ENCODE assay signal across 11 cellular contexts in genomic region chr19:33906578-33907335, GRCh38.
A peak's percentile ranks its signal among the peaks of the same experiment; 100 is the strongest.
DNase-seq lines count a peak whose midpoint lies in the region; ATAC-seq, FAIRE-seq and TF ChIP-seq lines count a peak whose summit lies in the region.
"Had no signal": no experiment of that assay in that cellular context is flagged by ENCODE, and none has a peak within 500 bp of the region (broad histone marks: within the 10 kb centered on the region; RNA-seq: fewer than 3 reads in every experiment).

No MANE protein-coding gene starts in this region.

- H2AFZ ChIP-seq in astrocyte (ENCODE audit: low read depth, low read length) (peak overlapping the region; percentile 60), parathyroid adenoma (peak overlapping the region; percentile 88), OCI-LY7 (ENCODE audit: low read length) (no peak overlapping the region)

- H3K4me1 Mint-ChIP-seq in Caco-2 (ENCODE audit: low read depth, unreplicated experiment) (no peaks in the 10 kb centered on the region), astrocyte (ENCODE audit: low read depth, unreplicated experiment) (peaks cover 5% of the 10 kb centered on the region)

- H3K36me3 Mint-ChIP-seq in Caco-2 (ENCODE audit: insufficient read depth, unreplicated experiment) (no peaks in the 10 kb centered on the region), astrocyte (ENCODE audit: low read depth, unreplicated experiment) (peaks cover 5% of the 10 kb centered on the region)

- H3K27ac ChIP-seq in astrocyte (ENCODE audit: low read depth, low read length) (no peak overlapping the region), right atrium auricular region (peak overlapping the region; percentile 77 to 80), parathyroid adenoma (peak overlapping the region; percentile 53), OCI-LY7 (ENCODE audit: low read depth, low read length, poor library complexity, severe bottlenecking) (no peak overlapping the region)

- no peaks in the 10 kb centered on the region for H3K36me3 ChIP-seq in Caco-2 (ENCODE audit: control insufficient read depth, insufficient read depth, low read length)
- H3K36me3 ChIP-seq in astrocyte (ENCODE audit: insufficient read depth, low read length), result no peaks in the 10 kb centered on the region
- no peaks in the 10 kb centered on the region for H3K36me3 ChIP-seq in right atrium auricular region
- no peaks in the 10 kb centered on the region for H3K36me3 ChIP-seq in parathyroid adenoma (ENCODE audit: control insufficient read depth, insufficient read depth, low read length)
- H3K36me3 ChIP-seq in OCI-LY7 (ENCODE audit: insufficient read depth, low read length), result no peaks in the 10 kb centered on the region

- H3K4me3 Mint-ChIP-seq in Caco-2 (ENCODE audit: unreplicated experiment) (peak overlapping the region; percentile 77), astrocyte (ENCODE audit: unreplicated experiment) (peak overlapping the region; percentile 62)

- no peaks in the 10 kb centered on the region for H3K9me3 ChIP-seq in Caco-2
- no peaks in the 10 kb centered on the region for H3K9me3 ChIP-seq in astrocyte (ENCODE audit: insufficient read depth, low read depth, low read length)
- H3K9me3 ChIP-seq in right atrium auricular region, result no peaks in the 10 kb centered on the region
- H3K9me3 ChIP-seq in parathyroid adenoma (ENCODE audit: control insufficient read depth, low read length), result no peaks in the 10 kb centered on the region
- H3K9me3 ChIP-seq in OCI-LY7 (ENCODE audit: low read length), result no peaks in the 10 kb centered on the region

- CTCF ChIA-PET in Caco-2 (lab: Charles Lee), result no interaction called here
- CTCF ChIA-PET in OCI-LY7 (lab: Charles Lee; ENCODE audit: unreplicated experiment), result no interaction called here

- BruUV-seq in Caco-2 (replicated peaks; lab: Mats Ljungman, UMichigan), result no TSS peak
- BruUV-seq in OCI-LY7 (replicated peaks; lab: Mats Ljungman, UMichigan), result no TSS peak

- no peak for ATAC-seq in HG03521 (IDR thresholded peaks at IDR 0.05; ENCODE audit: unreplicated experiment)

- H3K79me2 ChIP-seq in astrocyte (ENCODE audit: insufficient read depth, low read length) (no peaks in the 10 kb centered on the region), parathyroid adenoma (no peaks in the 10 kb centered on the region), OCI-LY7 (ENCODE audit: insufficient read depth, low read depth, low read length) (no peaks in the 10 kb centered on the region)

- peak overlapping the region; percentile 44 for H3K4me2 ChIP-seq in astrocyte (ENCODE audit: low read length)
- H3K4me2 ChIP-seq in parathyroid adenoma (ENCODE audit: low read length), result peak overlapping the region; percentile 62
- H3K4me2 ChIP-seq in OCI-LY7 (ENCODE audit: low read length), result no peak overlapping the region

- H3K27ac Mint-ChIP-seq in Caco-2 (ENCODE audit: unreplicated experiment), result no peak overlapping the region
- peak overlapping the region; percentile 75 for H3K27ac Mint-ChIP-seq in astrocyte (ENCODE audit: unreplicated experiment)
- H3K27ac Mint-ChIP-seq: activated T-cell treated with anti-CD3 and anti-CD28 coated beads, Interleukin-2, amount 50 U/mL, for 72 hours had no signal

- H3K27me3 ChIP-seq in Caco-2 (replicated peaks; ENCODE audit: control insufficient read depth, insufficient read depth, low read length) (no peaks in the 10 kb centered on the region), astrocyte (ENCODE audit: insufficient read depth, low read length) (no peaks in the 10 kb centered on the region), right atrium auricular region (no peaks in the 10 kb centered on the region), parathyroid adenoma (ENCODE audit: control insufficient read depth, insufficient read depth, low read length) (no peaks in the 10 kb centered on the region)

- H4K20me1 ChIP-seq in astrocyte (ENCODE audit: insufficient read depth, low read length) (no peaks in the 10 kb centered on the region), OCI-LY7 (ENCODE audit: insufficient read depth, low read length) (no peaks in the 10 kb centered on the region)

- POLR2A ChIA-PET in Caco-2 (lab: Charles Lee), result interaction anchor here (0.6 kb wide), 2 partner anchors 30 to 685 kb away, joined by 4 to 6 read pairs; no protein-coding TSS in a partner anchor
- POLR2A ChIA-PET in OCI-LY7 (lab: Charles Lee), result no interaction called here

- H3K4me3 ChIP-seq in Caco-2 (ENCODE audit: low read depth, low read length) (peak overlapping the region; percentile 54), astrocyte (ENCODE audit: insufficient read depth, low read depth, low read length) (no peak overlapping the region), right atrium auricular region (peak overlapping the region; percentile 33 to 55), parathyroid adenoma (ENCODE audit: low read depth, low read length) (peak overlapping the region; percentile 32), OCI-LY7 (ENCODE audit: low read depth, low read length, poor library complexity, severe bottlenecking) (no peak overlapping the region)

- H3K4me1 ChIP-seq in Caco-2 (peaks cover 5% of the 10 kb centered on the region), astrocyte (ENCODE audit: insufficient read depth, low read length) (peaks cover 7% of the 10 kb centered on the region), right atrium auricular region (peaks cover 0 to 21% of the 10 kb centered on the region in 2 donors), parathyroid adenoma (no peaks in the 10 kb centered on the region), OCI-LY7 (ENCODE audit: insufficient read depth, low read length, poor library complexity, severe bottlenecking) (no peaks in the 10 kb centered on the region)

- no peaks in the 10 kb centered on the region for H3K9me2 ChIP-seq in OCI-LY7 (ENCODE audit: insufficient read depth, low read length)

- H3K9me3 Mint-ChIP-seq in Caco-2 (ENCODE audit: unreplicated experiment) (no peaks in the 10 kb centered on the region), astrocyte (ENCODE audit: unreplicated experiment) (peaks cover 12% of the 10 kb centered on the region)

- intact Hi-C loops in Caco-2 (cut with micrococcal nuclease; ENCODE audit: unreplicated experiment) (no loop called here), OCI-LY7 (cut with micrococcal nuclease; ENCODE audit: unreplicated experiment) (no loop called here)

- H3K9ac ChIP-seq in astrocyte (ENCODE audit: low read length), result no peak overlapping the region
- H3K9ac ChIP-seq in parathyroid adenoma, result no peak overlapping the region

- DNase-seq in Caco-2 (no peak), astrocyte (ENCODE audit: low read depth) (peak; percentile 34), right atrium auricular region (ENCODE audit: low spot score) (peak; percentile 61), CD1c-positive myeloid dendritic cell (ENCODE audit: extremely low spot score) (no peak), OCI-LY7 (ENCODE audit: low spot score) (no peak), GM10266 (ENCODE audit: extremely low spot score) (no peak)

- TF ChIP-seq CTCF in Caco-2 (IDR thresholded peaks at IDR 0.05; ENCODE audit: insufficient read depth in 1 of 2, low read depth in 1 of 2, low read length in 1 of 2, severe bottlenecking in 1 of 2, unreplicated experiment in 1 of 2) (no peak), astrocyte (IDR thresholded peaks at IDR 0.05; ENCODE audit: insufficient read depth, low read depth, low read length) (no peak), right atrium auricular region (IDR thresholded peaks at IDR 0.05) (no peak), parathyroid adenoma (IDR thresholded peaks at IDR 0.05) (no peak), OCI-LY7 (conservative IDR thresholded peaks at IDR 0.05; ENCODE audit: low read length) (no peak), GM10266 (IDR thresholded peaks at IDR 0.05; ENCODE audit: control insufficient read depth, insufficient read depth, low read depth, missing control alignments) (no peak)

- H3K27me3 Mint-ChIP-seq in Caco-2 (ENCODE audit: insufficient read depth, unreplicated experiment) (no peaks in the 10 kb centered on the region), astrocyte (ENCODE audit: low read depth, unreplicated experiment) (peaks cover 12% of the 10 kb centered on the region)

- no peak for FAIRE-seq in astrocyte (lab: Jason Lieb, UNC)
- FAIRE-seq: D721Med, islet of Langerhans had no signal

Comparison
In these comparisons a context has a peak if more than half of its experiments do, and no peak if none do; other contexts are left out.
1. DNase-seq: peak in astrocyte (single experiment) and right atrium auricular region (single experiment); none in Caco-2 (0 of 2), CD1c-positive myeloid dendritic cell (single experiment), OCI-LY7 (single experiment) and GM10266 (single experiment).
2. H3K4me3 ChIP-seq: peak in Caco-2 (single experiment), right atrium auricular region (2 of 2) and parathyroid adenoma (single experiment); none in astrocyte (single experiment) and OCI-LY7 (single experiment).
3. H3K27ac ChIP-seq: peak in right atrium auricular region (2 of 2) and parathyroid adenoma (single experiment); none in astrocyte (single experiment) and OCI-LY7 (single experiment).